In genomic region chr16:73390936-73391335, GRCh38 we compare ENCODE assay signal across 25 cellular contexts.
DNase-seq lines count a peak whose midpoint lies in the region; ATAC-seq and TF ChIP-seq lines count a peak whose summit lies in the region.
"Had no signal": no experiment of that assay in that cellular context is flagged by ENCODE, and none has a peak within 500 bp of the region (broad histone marks: within the 10 kb centered on the region; RNA-seq: fewer than 3 reads in every experiment).

No MANE protein-coding gene starts in this region.

- no peak overlapping the region for H2AFZ ChIP-seq in GM23248

- no peak for TF ChIP-seq POLR2A in sigmoid colon (IDR thresholded peaks at IDR 0.05)

- H3K36me3 ChIP-seq in GM23248 (ENCODE audit: low read depth), result no peaks in the 10 kb centered on the region
- H3K36me3 ChIP-seq in mesendoderm (ENCODE audit: control insufficient read depth, insufficient read depth, low read length), result no peaks in the 10 kb centered on the region
- no peaks in the 10 kb centered on the region for H3K36me3 ChIP-seq in sigmoid colon
- H3K36me3 ChIP-seq: breast epithelium, esophagus squamous epithelium, gastroesophageal sphincter, left ventricle myocardium inferior had no signal

- H3K79me1 ChIP-seq in mesendoderm (ENCODE audit: low read length), result no peaks in the 10 kb centered on the region

- TF ChIP-seq EP300 in sigmoid colon (IDR thresholded peaks at IDR 0.05), result no peak

- no peak overlapping the region for H3K18ac ChIP-seq in mesendoderm (ENCODE audit: low read length)

- 51 to 52% methylated on average over 6 of the region's 6 CpGs for whole genome bisulfite sequencing in GM23248 (ENCODE audit: low coverage in 1 of 2, low lambda C conversion rate in 2 of 2, missing lambda C conversion rate in 2 of 2), 2 experiments
- no CpG with 5 or more reads among the region's 6 CpGs for WGBS in mesendoderm (ENCODE audit: extremely low coverage, insufficient coverage, low lambda C conversion rate)
- 92 to 94% methylated on average over 6 of the region's 6 CpGs for WGBS in sigmoid colon, 2 donors

- H3K4me1 ChIP-seq in GM23248 (ENCODE audit: insufficient read depth) (0 out of 2 replicates have a peak, but pooled peaks cover 3% of the 10 kb centered on the region), mesendoderm (ENCODE audit: control insufficient read depth, low read depth, low read length) (no peaks in the 10 kb centered on the region), sigmoid colon (no peaks in the 10 kb centered on the region)
- H3K4me1 ChIP-seq: A549, breast epithelium, esophagus squamous epithelium, gastroesophageal sphincter, left ventricle myocardium inferior had no signal

- no peak overlapping the region for H2BK120ac ChIP-seq in mesendoderm (ENCODE audit: low read depth, low read length)

- H4K5ac ChIP-seq in mesendoderm (ENCODE audit: low read length), result no peak overlapping the region

- H3K9me3 ChIP-seq in GM23248 (ENCODE audit: low read depth), result no peaks in the 10 kb centered on the region
- no peaks in the 10 kb centered on the region for H3K9me3 ChIP-seq in sigmoid colon
- H3K9me3 ChIP-seq: A549, breast epithelium, esophagus squamous epithelium, gastroesophageal sphincter, left ventricle myocardium inferior had no signal

- H3K27ac ChIP-seq in GM23248 (no peak overlapping the region), mesendoderm (ENCODE audit: low read depth, low read length) (no peak overlapping the region), sigmoid colon (no peak overlapping the region)
- H3K27ac ChIP-seq: A549, breast epithelium, C4-2B, esophagus squamous epithelium, gastroesophageal sphincter, KMS-11, left ventricle myocardium inferior had no signal

- H3K4me3 ChIP-seq in GM23248, result no peak overlapping the region
- no peak overlapping the region for H3K4me3 ChIP-seq in mesendoderm (ENCODE audit: low read length)
- H3K4me3 ChIP-seq in sigmoid colon, result no peak overlapping the region
- H3K4me3 ChIP-seq: A549, breast epithelium, esophagus squamous epithelium, gastroesophageal sphincter, left ventricle myocardium inferior had no signal

- intact Hi-C loops in posterior vena cava (cut with DNase I), result loop anchor here in 1 of 2 donors (2.0 kb wide), 1 partner anchor 20 kb away; no protein-coding TSS in a partner anchor
- intact Hi-C loops in sigmoid colon (cut with DNase I), result no loop called here

- no peak overlapping the region for H3K56ac ChIP-seq in mesendoderm (ENCODE audit: low read length)

- TF ChIP-seq CTCF in sigmoid colon (IDR thresholded peaks at IDR 0.05), result no peak

- no peaks in the 10 kb centered on the region for H4K20me1 ChIP-seq in GM23248 (ENCODE audit: insufficient read depth)

- H3K9me2 ChIP-seq in GM23248 (ENCODE audit: insufficient read depth), result no peaks in the 10 kb centered on the region

- ATAC-seq in GM19467 (IDR thresholded peaks at IDR 0.05; ENCODE audit: unreplicated experiment), result no peak
- ATAC-seq: A549; activated CD4-positive, alpha-beta T cell treated with anti-CD3 and anti-CD28 coated beads for 36 hours; gastroesophageal sphincter; natural killer cell; Panc1; right cardiac atrium had no signal

- no peak overlapping the region for H2BK15ac ChIP-seq in mesendoderm (replicated peaks; ENCODE audit: low read depth)

- no peak overlapping the region for H3K4ac ChIP-seq in mesendoderm (ENCODE audit: low read depth, low read length)

- in situ Hi-C loops in GM23248 (cut with MboI), result no loop called here

- H3K79me2 ChIP-seq in GM23248 (ENCODE audit: insufficient read depth) (no peaks in the 10 kb centered on the region), mesendoderm (ENCODE audit: control insufficient read depth, insufficient read depth, low read length) (no peaks in the 10 kb centered on the region)

- H3F3A ChIP-seq in GM23248 (ENCODE audit: insufficient read depth), result no peaks in the 10 kb centered on the region

- peak overlapping the region; percentile 3 for H3K23ac ChIP-seq in mesendoderm (ENCODE audit: low read length)

- no peak overlapping the region for H4K8ac ChIP-seq in mesendoderm (ENCODE audit: low read depth, low read length)

- H3K27me3 ChIP-seq in GM23248 (replicated peaks; ENCODE audit: insufficient read depth) (no peaks in the 10 kb centered on the region; the same call in 1 of the 2 replicates), mesendoderm (ENCODE audit: insufficient read depth, low read length, poor library complexity) (no peaks in the 10 kb centered on the region), sigmoid colon (no peaks in the 10 kb centered on the region)
- H3K27me3 ChIP-seq: breast epithelium, esophagus squamous epithelium, gastroesophageal sphincter had no signal

- no peak overlapping the region for H2BK5ac ChIP-seq in mesendoderm (ENCODE audit: low read length)

- no peak overlapping the region for H2AK5ac ChIP-seq in mesendoderm (ENCODE audit: low read length)

- DNase-seq in AG08395 (ENCODE audit: low spot score) (peak; percentile 13), GM23248 (peak; percentile 72), RPMI7951 (ENCODE audit: low read depth) (peak; percentile 91), mesendoderm (no peak), midbrain (lab: John Stamatoyannopoulos, UW) (no peak), posterior vena cava (ENCODE audit: low spot score) (no peak), sigmoid colon (no peak)
- DNase-seq: activated CD4-positive, alpha-beta T cell treated with anti-CD3 and anti-CD28 coated beads for 36 hours; activated naive CD4-positive, alpha-beta T cell; activated T-cell treated with anti-CD3 and anti-CD28 coated beads, Interleukin-2, amount 50 U/mL, for 48 hours; esophagus squamous epithelium; hypothalamus; left ventricle myocardium inferior; natural killer cell; NCI-H187; NCI-H2171 treated with DMSO at 0.1 percent for 48 hours; NCI-H524 treated with DMSO at 0.1 percent for 48 hours; right cardiac atrium had no signal

- H3K9ac ChIP-seq in GM23248, result no peak overlapping the region
- no peak overlapping the region for H3K9ac ChIP-seq in mesendoderm (ENCODE audit: low read length)
- H3K9ac ChIP-seq: KMS-11 had no signal

- no peak overlapping the region for H3K4me2 ChIP-seq in GM23248 (ENCODE audit: unreplicated experiment)
- no peak overlapping the region for H3K4me2 ChIP-seq in mesendoderm (ENCODE audit: low read length)
- H3K4me2 ChIP-seq: A549, KMS-11 had no signal

Comparison
In these comparisons a context has a peak if more than half of its experiments do, and no peak if none do; other contexts are left out.
1. DNase-seq: peak in AG08395 (single experiment), GM23248 (single experiment) and RPMI7951 (single experiment); none in mesendoderm (single experiment), midbrain (single experiment), posterior vena cava (single experiment) and sigmoid colon (single experiment).